8 cellular contexts compared by ENCODE assay signal in genomic region chr1:225998560-225999226, GRCh38. TPM values are rescaled to one million over a fixed set of nuclear protein-coding genes. Genes with fewer than 3 reads are reported as not detected.
DNase-seq lines count a peak whose midpoint lies in the region; ATAC-seq and TF ChIP-seq lines count a peak whose summit lies in the region.

No MANE protein-coding gene starts in this region.

- H3K4me3 ChIP-seq in BLaER1 treated with 17β-estradiol and CSF1 and Interleukin-3, amounts not matched to agents 10 nM and 100 nM = peak overlapping the region; percentile 78 to 93 (median 84)
- H3K4me3 ChIP-seq in OCI-LY7 (ENCODE audit: low read depth, low read length, poor library complexity, severe bottlenecking) (peak overlapping the region; percentile 93), duodenal mucosa (ENCODE audit: low read depth in 1 of 2, low read length in 2 of 2) (peak overlapping the region; percentile 76 to 90), muscle layer of colon (ENCODE audit: low read depth in 1 of 2, low read length in 2 of 2) (peak overlapping the region; percentile 82 to 84)

- TF ChIP-seq CTCF in OCI-LY7 (conservative IDR thresholded peaks at IDR 0.05; ENCODE audit: low read length) = no peak

- intact Hi-C loops in OCI-LY7 (cut with micrococcal nuclease; ENCODE audit: unreplicated experiment) = loop anchor here (1.0 to 2.0 kb wide), 3 partner anchors 65 to 124 kb away; no protein-coding TSS in a partner anchor

- peak overlapping the region; percentile 89 to 98 (median 94) for H3K4me2 ChIP-seq in BLaER1 treated with 17β-estradiol and CSF1 and Interleukin-3, amounts not matched to agents 10 nM and 100 nM
- H3K4me2 ChIP-seq in OCI-LY7 (ENCODE audit: low read length) = peak overlapping the region; percentile 82

- POLR2A ChIA-PET in OCI-LY7 (lab: Charles Lee) = interaction anchor here (0.6 to 3.1 kb wide), 26 partner anchors 8 to 1761 kb away, joined by 3 to 21 read pairs (median 4); partner anchors contain the start of genes H3-3A and PYCR2

- TSS peak; percentile 75 for BruUV-seq in OCI-LY7 (replicated peaks; lab: Mats Ljungman, UMichigan)

- no peaks in the 10 kb centered on the region for H3K9me2 ChIP-seq in OCI-LY7 (ENCODE audit: insufficient read depth, low read length)

- H3K27me3 ChIP-seq in BLaER1 treated with 17β-estradiol and CSF1 and Interleukin-3, amounts not matched to agents 10 nM and 100 nM = no peaks in the 10 kb centered on the region
- H3K27me3 ChIP-seq in duodenal mucosa (ENCODE audit: control insufficient read depth in 1 of 2, insufficient read depth in 2 of 2, low read length in 2 of 2) = no peaks in the 10 kb centered on the region
- H3K27me3 ChIP-seq in muscle layer of colon (ENCODE audit: control insufficient read depth in 1 of 2, insufficient read depth in 2 of 2, low read length in 2 of 2) = no peaks in the 10 kb centered on the region

- CTCF ChIA-PET in OCI-LY7 (lab: Charles Lee; ENCODE audit: unreplicated experiment) = interaction anchor here (0.7 to 0.9 kb wide), 2 partner anchors 13 to 29 kb away, joined by 3 to 4 read pairs; no protein-coding TSS in a partner anchor

- ATAC-seq in GM21717 (IDR thresholded peaks at IDR 0.05; ENCODE audit: unreplicated experiment) = peak; percentile 3

- peaks cover 15 to 29% (median 23%) of the 10 kb centered on the region in 11 experiments for H3K36me3 ChIP-seq in BLaER1 treated with 17β-estradiol and CSF1 and Interleukin-3, amounts not matched to agents 10 nM and 100 nM
- H3K36me3 ChIP-seq in OCI-LY7 (ENCODE audit: insufficient read depth, low read length) (peaks cover 38% of the 10 kb centered on the region), duodenal mucosa (ENCODE audit: control insufficient read depth in 1 of 2, insufficient read depth in 2 of 2, low read length in 2 of 2) (peaks cover 10 to 14% of the 10 kb centered on the region in 2 donors), muscle layer of colon (ENCODE audit: insufficient read depth, low read length) (peaks cover 13% of the 10 kb centered on the region)

- H3K27ac ChIP-seq in BLaER1 treated with 17β-estradiol and CSF1 and Interleukin-3, amounts not matched to agents 10 nM and 100 nM = peak overlapping the region; percentile 84 to 100 (median 97)
- peak overlapping the region; percentile 64 for H3K27ac ChIP-seq in OCI-LY7 (ENCODE audit: low read depth, low read length, poor library complexity, severe bottlenecking)
- H3K27ac ChIP-seq in duodenal mucosa (ENCODE audit: low read depth, low read length) = peak overlapping the region; percentile 79
- peak overlapping the region; percentile 91 for H3K27ac ChIP-seq in muscle layer of colon (ENCODE audit: low read depth, low read length)

- no peaks in the 10 kb centered on the region for H3K9me3 ChIP-seq in BLaER1 treated with 17β-estradiol and CSF1 and Interleukin-3, amounts not matched to agents 10 nM and 100 nM (replicated peaks in 1 of 11)
- H3K9me3 ChIP-seq in OCI-LY7 (ENCODE audit: low read length) (no peaks in the 10 kb centered on the region), duodenal mucosa (ENCODE audit: control insufficient read depth in 1 of 2, low read length in 2 of 2) (no peaks in the 10 kb centered on the region), muscle layer of colon (ENCODE audit: low read length) (no peaks in the 10 kb centered on the region)

- DNase-seq in OCI-LY7 (ENCODE audit: low spot score) (no peak), NCI-H526 (lab: John Stamatoyannopoulos, UW) (no peak), superior temporal gyrus (ENCODE audit: extremely low spot score) (no peak), GOT3 (lab: John Stamatoyannopoulos, UW) (no peak)

- peaks cover 9 to 51% (median 24%) of the 10 kb centered on the region in 11 experiments; a peak in 15 of 22 replicates for H4K20me1 ChIP-seq in BLaER1 treated with 17β-estradiol and CSF1 and Interleukin-3, amounts not matched to agents 10 nM and 100 nM
- H4K20me1 ChIP-seq in OCI-LY7 (ENCODE audit: insufficient read depth, low read length) = peaks cover 8% of the 10 kb centered on the region; the same call in 1 of the 2 replicates

- peaks cover 61 to 75% (median 67%) of the 10 kb centered on the region in 10 experiments for H3K4me1 ChIP-seq in BLaER1 treated with 17β-estradiol and CSF1 and Interleukin-3, amounts not matched to agents 10 nM and 100 nM
- H3K4me1 ChIP-seq in OCI-LY7 (ENCODE audit: insufficient read depth, low read length, poor library complexity, severe bottlenecking) = peaks cover 60% of the 10 kb centered on the region
- H3K4me1 ChIP-seq in duodenal mucosa (ENCODE audit: control insufficient read depth in 1 of 2, insufficient read depth in 2 of 2, low read length in 2 of 2) = peaks cover 42 to 52% of the 10 kb centered on the region in 2 donors
- peaks cover 22% of the 10 kb centered on the region for H3K4me1 ChIP-seq in muscle layer of colon (ENCODE audit: insufficient read depth, low read length)

- peak overlapping the region; percentile 85 to 98 (median 93) for H3K9ac ChIP-seq in BLaER1 treated with 17β-estradiol and CSF1 and Interleukin-3, amounts not matched to agents 10 nM and 100 nM
- H3K9ac ChIP-seq in duodenal mucosa (ENCODE audit: low read depth in 1 of 2, low read length in 2 of 2) (peak overlapping the region; percentile 79 to 98), muscle layer of colon (ENCODE audit: low read length) (peak overlapping the region; percentile 81)

- peaks cover 53% of the 10 kb centered on the region for H3K79me2 ChIP-seq in OCI-LY7 (ENCODE audit: insufficient read depth, low read depth, low read length)

- H2AFZ ChIP-seq in OCI-LY7 (ENCODE audit: low read length) = peak overlapping the region; percentile 1; the same call in 1 of the 2 replicates

RNA-seq across cellular contexts. Expression of gene SDE2, which starts 0.5 kb away (rescaled TPM):
- total RNA-seq in OCI-LY7 (2014; rRNA removed; shearing (Covaris generic)) = 18.2 and 22.0 TPM in 2 replicates
- total RNA-seq in OCI-LY7 (2022) = 25.0 and 25.4 TPM in 2 replicates

RNA-seq across cellular contexts. Expression of gene LEFTY2, which starts 57.7 kb away (rescaled TPM):
- 3.8 and 4.8 TPM in 2 replicates for total RNA-seq in OCI-LY7 (2014; rRNA removed; shearing (Covaris generic))
- 4.3 and 7.3 TPM in 2 replicates for total RNA-seq in OCI-LY7 (2022)
